7 cellular contexts compared by ENCODE assay signal in genomic region chr14:97135847-97136246, GRCh38.
DNase-seq lines count a peak whose midpoint lies in the region; ATAC-seq and TF ChIP-seq lines count a peak whose summit lies in the region.
"Not testable (repeated sequence)": the region's sequence is repeated elsewhere in the genome, so short reads cannot be mapped to it uniquely, and the experiment has no call there.

No MANE protein-coding gene starts in this region.

- not testable (repeated sequence) for H4K91ac ChIP-seq in neuronal stem cell (ENCODE audit: low read depth, low read length, poor library complexity)

- H3K18ac ChIP-seq in neuronal stem cell (ENCODE audit: low read length): not testable (repeated sequence)

- H2BK15ac ChIP-seq in neuronal stem cell (ENCODE audit: low read length): not testable (repeated sequence)

- DNase-seq in activated CD4-positive, alpha-beta memory T cell treated with anti-CD3 and anti-CD28 coated beads, Interleukin-2, amount 10 ng/mL, durations not matched to agents 7 days and 5 days; effector memory CD8-positive, alpha-beta T cell; glutamatergic neuron; neuronal stem cell (ENCODE audit: low spot score); stimulated activated effector memory CD8-positive, alpha-beta T cell treated with anti-CD3 and anti-CD28 coated beads, Interleukin-12 subunit alpha, Interleukin-12 subunit beta, amount 100 ng/mL, for 72 hours (ENCODE audit: low spot score in 2 of 2): not testable (repeated sequence)

- peak overlapping the region; percentile 9 for H3K23ac ChIP-seq in neuronal stem cell (ENCODE audit: low read depth, low read length, poor library complexity)

- not testable (repeated sequence) for H3K36me3 Mint-ChIP-seq in activated CD4-positive, alpha-beta memory T cell treated with anti-CD3 and anti-CD28 coated beads, Interleukin-2, amount 10 ng/mL, durations not matched to agents 7 days and 5 days (ENCODE audit: low read depth); activated T-helper 17 cell treated with anti-CD3 and anti-CD28 coated beads, Interleukin-2, amount 50 U/mL, for 72 hours (ENCODE audit: low read depth); effector memory CD8-positive, alpha-beta T cell (ENCODE audit: insufficient read depth); glutamatergic neuron (ENCODE audit: unreplicated experiment)
- peaks cover 15% of the 10 kb centered on the region for H3K36me3 Mint-ChIP-seq in stimulated activated effector memory CD8-positive, alpha-beta T cell treated with anti-CD3 and anti-CD28 coated beads, Interleukin-12 subunit alpha, Interleukin-12 subunit beta, amount 100 ng/mL, for 72 hours

- peak overlapping the region; percentile 52 for H3K27ac Mint-ChIP-seq in activated CD4-positive, alpha-beta memory T cell treated with anti-CD3 and anti-CD28 coated beads, Interleukin-2, amount 10 ng/mL, durations not matched to agents 7 days and 5 days
- H3K27ac Mint-ChIP-seq in activated T-helper 17 cell treated with anti-CD3 and anti-CD28 coated beads, Interleukin-2, amount 50 U/mL, for 72 hours: peak overlapping the region; percentile 13
- peak overlapping the region; percentile 39 to 62 for H3K27ac Mint-ChIP-seq in effector memory CD8-positive, alpha-beta T cell
- H3K27ac Mint-ChIP-seq in glutamatergic neuron (ENCODE audit: unreplicated experiment): peak overlapping the region; percentile 23
- peak overlapping the region; percentile 80 for H3K27ac Mint-ChIP-seq in stimulated activated effector memory CD8-positive, alpha-beta T cell treated with anti-CD3 and anti-CD28 coated beads, Interleukin-12 subunit alpha, Interleukin-12 subunit beta, amount 100 ng/mL, for 72 hours

- not testable (repeated sequence) for TF ChIP-seq CTCF in HEK293 (tag by site-specific recombination; IDR thresholded peaks at IDR 0.05); glutamatergic neuron (IDR thresholded peaks at IDR 0.05; ENCODE audit: partially characterized antibody, unreplicated experiment)

- H3K4me3 ChIP-seq in HEK293 (ENCODE audit: low read depth, low read length); neuronal stem cell (ENCODE audit: low read length in 2 of 2): not testable (repeated sequence)

- H3K4me1 ChIP-seq in HEK293 (ENCODE audit: control insufficient read depth, insufficient read depth, low read length); neuronal stem cell (ENCODE audit: control insufficient read depth in 2 of 2, insufficient read depth in 1 of 2, low read depth in 1 of 2, low read length in 2 of 2): not testable (repeated sequence)

- H2BK5ac ChIP-seq in neuronal stem cell (ENCODE audit: low read length): not testable (repeated sequence)

- H3K27me3 ChIP-seq in neuronal stem cell (ENCODE audit: control insufficient read depth in 3 of 3, insufficient read depth in 3 of 3, low read depth in 1 of 3, low read length in 3 of 3): not testable (repeated sequence)

- H3K9me3 Mint-ChIP-seq in activated CD4-positive, alpha-beta memory T cell treated with anti-CD3 and anti-CD28 coated beads, Interleukin-2, amount 10 ng/mL, durations not matched to agents 7 days and 5 days: peaks cover 14% of the 10 kb centered on the region
- peaks cover 16% of the 10 kb centered on the region for H3K9me3 Mint-ChIP-seq in activated T-helper 17 cell treated with anti-CD3 and anti-CD28 coated beads, Interleukin-2, amount 50 U/mL, for 72 hours
- H3K9me3 Mint-ChIP-seq in effector memory CD8-positive, alpha-beta T cell: peaks cover 8 to 20% of the 10 kb centered on the region in 2 donors
- not testable (repeated sequence) for H3K9me3 Mint-ChIP-seq in glutamatergic neuron (ENCODE audit: unreplicated experiment)
- peaks cover 11% of the 10 kb centered on the region for H3K9me3 Mint-ChIP-seq in stimulated activated effector memory CD8-positive, alpha-beta T cell treated with anti-CD3 and anti-CD28 coated beads, Interleukin-12 subunit alpha, Interleukin-12 subunit beta, amount 100 ng/mL, for 72 hours

- not testable (repeated sequence) for H3K27ac ChIP-seq in HEK293 (ENCODE audit: extremely low read depth, low read depth, low read length); neuronal stem cell (replicated peaks; ENCODE audit: low read length)

- H3K36me3 ChIP-seq in HEK293 (ENCODE audit: control insufficient read depth in 2 of 2, insufficient read depth in 1 of 2, low read length in 2 of 2); neuronal stem cell (replicated peaks in 1 of 2; ENCODE audit: control insufficient read depth in 2 of 2, insufficient read depth in 2 of 2, low read length in 2 of 2): not testable (repeated sequence)

- H3K4ac ChIP-seq in neuronal stem cell (ENCODE audit: low read length): not testable (repeated sequence)

- POLR2A ChIA-PET in HEK293 (lab: Yijun Ruan, JAX); activated CD4-positive, alpha-beta memory T cell treated with anti-CD3 and anti-CD28 coated beads, Interleukin-2, amount 10 ng/mL, durations not matched to agents 7 days and 5 days (lab: Charles Lee): not testable (repeated sequence)

- not testable (repeated sequence) for H3K9ac ChIP-seq in neuronal stem cell (ENCODE audit: low read depth, low read length, poor library complexity)

- WGBS in neuronal stem cell (ENCODE audit: extremely low coverage in 2 of 2, insufficient read length in 2 of 2, insufficient replicate concordance in 1 of 2), 2 donors: no CpG with 5 or more reads among the region's 1 CpG

- not testable (repeated sequence) for H3K4me3 Mint-ChIP-seq in activated CD4-positive, alpha-beta memory T cell treated with anti-CD3 and anti-CD28 coated beads, Interleukin-2, amount 10 ng/mL, durations not matched to agents 7 days and 5 days; activated T-helper 17 cell treated with anti-CD3 and anti-CD28 coated beads, Interleukin-2, amount 50 U/mL, for 72 hours; effector memory CD8-positive, alpha-beta T cell; glutamatergic neuron (ENCODE audit: unreplicated experiment); stimulated activated effector memory CD8-positive, alpha-beta T cell treated with anti-CD3 and anti-CD28 coated beads, Interleukin-12 subunit alpha, Interleukin-12 subunit beta, amount 100 ng/mL, for 72 hours

- H3K14ac ChIP-seq in neuronal stem cell (ENCODE audit: low read length): not testable (repeated sequence)

- CTCF ChIA-PET in HEK293 (lab: Yijun Ruan, JAX); activated CD4-positive, alpha-beta memory T cell treated with anti-CD3 and anti-CD28 coated beads, Interleukin-2, amount 10 ng/mL, durations not matched to agents 7 days and 5 days (lab: Charles Lee): not testable (repeated sequence)

- not testable (repeated sequence) for H2BK12ac ChIP-seq in neuronal stem cell (ENCODE audit: low read length)

- H3K79me1 ChIP-seq in neuronal stem cell (ENCODE audit: low read depth, low read length): not testable (repeated sequence)

- ATAC-seq in activated T-helper 17 cell treated with anti-CD3 and anti-CD28 coated beads, Interleukin-2, amount 50 U/mL, for 72 hours (replicated peaks); effector memory CD8-positive, alpha-beta T cell (replicated peaks); stimulated activated effector memory CD8-positive, alpha-beta T cell treated with anti-CD3 and anti-CD28 coated beads, Interleukin-12 subunit alpha, Interleukin-12 subunit beta, amount 100 ng/mL, for 72 hours: not testable (repeated sequence)

- H3K9me3 ChIP-seq in HEK293 (ENCODE audit: control insufficient read depth, insufficient read depth, low read depth, low read length); neuronal stem cell (replicated peaks in 1 of 2; ENCODE audit: control insufficient read depth in 2 of 2, insufficient read depth in 1 of 2, low read depth in 1 of 2, low read length in 2 of 2): not testable (repeated sequence)

- not testable (repeated sequence) for H2AK5ac ChIP-seq in neuronal stem cell (ENCODE audit: low read depth, low read length)

- not testable (repeated sequence) for H3K27me3 Mint-ChIP-seq in activated CD4-positive, alpha-beta memory T cell treated with anti-CD3 and anti-CD28 coated beads, Interleukin-2, amount 10 ng/mL, durations not matched to agents 7 days and 5 days; activated T-helper 17 cell treated with anti-CD3 and anti-CD28 coated beads, Interleukin-2, amount 50 U/mL, for 72 hours; effector memory CD8-positive, alpha-beta T cell; glutamatergic neuron (ENCODE audit: unreplicated experiment)

- not testable (repeated sequence) for H2BK120ac ChIP-seq in neuronal stem cell (ENCODE audit: low read depth, low read length)

- H3K4me1 Mint-ChIP-seq in activated CD4-positive, alpha-beta memory T cell treated with anti-CD3 and anti-CD28 coated beads, Interleukin-2, amount 10 ng/mL, durations not matched to agents 7 days and 5 days: peaks cover 20% of the 10 kb centered on the region
- H3K4me1 Mint-ChIP-seq in activated T-helper 17 cell treated with anti-CD3 and anti-CD28 coated beads, Interleukin-2, amount 50 U/mL, for 72 hours: peaks cover 16% of the 10 kb centered on the region
- not testable (repeated sequence) for H3K4me1 Mint-ChIP-seq in effector memory CD8-positive, alpha-beta T cell (ENCODE audit: low read depth in 2 of 2); glutamatergic neuron (ENCODE audit: low read depth, unreplicated experiment)
- peaks cover 14% of the 10 kb centered on the region for H3K4me1 Mint-ChIP-seq in stimulated activated effector memory CD8-positive, alpha-beta T cell treated with anti-CD3 and anti-CD28 coated beads, Interleukin-12 subunit alpha, Interleukin-12 subunit beta, amount 100 ng/mL, for 72 hours

- not testable (repeated sequence) for H3K4me2 ChIP-seq in neuronal stem cell (ENCODE audit: insufficient read depth, low read length, poor library complexity, severe bottlenecking)

- H2AFZ ChIP-seq in neuronal stem cell (ENCODE audit: low read length): not testable (repeated sequence)

- H4K8ac ChIP-seq in neuronal stem cell (ENCODE audit: low read depth, low read length): not testable (repeated sequence)

Comparison
In these comparisons a context has a peak if more than half of its experiments do, and no peak if none do; other contexts are left out.
1. H3K27ac Mint-ChIP-seq: peak in every context shown above with its lines; median percentile 80 in stimulated activated effector memory CD8-positive, alpha-beta T cell treated with anti-CD3 and anti-CD28 coated beads, Interleukin-12 subunit alpha, Interleukin-12 subunit beta, amount 100 ng/mL, for 72 hours; 52 in activated CD4-positive, alpha-beta memory T cell treated with anti-CD3 and anti-CD28 coated beads, Interleukin-2, amount 10 ng/mL, durations not matched to agents 7 days and 5 days; 50 in effector memory CD8-positive, alpha-beta T cell; 23 in glutamatergic neuron; 13 in activated T-helper 17 cell treated with anti-CD3 and anti-CD28 coated beads, Interleukin-2, amount 50 U/mL, for 72 hours.